Comparison of ENCODE assay signal across 8 cellular contexts in genomic region chr16:19886061-19886792, GRCh38. TPM values are rescaled to one million over a fixed set of nuclear protein-coding genes. Genes with fewer than 3 reads are reported as not detected.
DNase-seq lines count a peak whose midpoint lies in the region; ATAC-seq and TF ChIP-seq lines count a peak whose summit lies in the region.

No MANE protein-coding gene starts in this region.

- peak; percentile 63 for ATAC-seq in HG03103 (IDR thresholded peaks at IDR 0.05; ENCODE audit: low read depth, unreplicated experiment)
- ATAC-seq in lower lobe of right lung, result peak; percentile 75 to 76
- ATAC-seq in GM19452 (IDR thresholded peaks at IDR 0.05; ENCODE audit: unreplicated experiment), result no peak

- H3K9me3 ChIP-seq in lower lobe of right lung, result no peaks in the 10 kb centered on the region

- no peaks in the 10 kb centered on the region for H3K36me3 ChIP-seq in lower lobe of right lung

- DNase-seq in EL (peak; percentile 81), NCI-H748 (lab: John Stamatoyannopoulos, UW; ENCODE audit: unreplicated experiment) (peak; percentile 72), dermis blood vessel endothelial cell (peak; percentile 90), lower lobe of right lung (peak; percentile 73)
- peak; percentile 79 to 84 for DNase-seq in activated CD4-positive, alpha-beta T cell treated with anti-CD3 and anti-CD28 coated beads, Interleukin-2, amount 50 U/mL, for 24 hours (ENCODE audit: low read depth in 1 of 2, low spot score in 1 of 2)
- peak; percentile 63 to 83 (median 71) for DNase-seq in stimulated activated CD4-positive, alpha-beta T cell treated with anti-CD3 and anti-CD28 coated beads, TNF-alpha, amount 100 ng/mL, for 24 hours (ENCODE audit: low read depth in 3 of 3)

- H3K27ac ChIP-seq in lower lobe of right lung, result no peak overlapping the region

- peaks cover 20% of the 10 kb centered on the region for H3K4me1 ChIP-seq in lower lobe of right lung

- H3K27me3 ChIP-seq in lower lobe of right lung (ENCODE audit: low read depth), result peaks cover 39% of the 10 kb centered on the region

- peak; percentile 99 for TF ChIP-seq CTCF in lower lobe of right lung (IDR thresholded peaks at IDR 0.05)

- intact Hi-C loops in lower lobe of right lung (cut with DNase I), result no loop called here

- H3K4me3 ChIP-seq in lower lobe of right lung, result peak overlapping the region; percentile 64

RNA-seq across cellular contexts. Expression of gene GPRC5B, which starts 1.6 kb away (rescaled TPM):
- total RNA-seq in dermis blood vessel endothelial cell (75.1 and 80.5 TPM in 2 replicates), lower lobe of right lung (15.4 TPM)
